9 cellular contexts compared by ENCODE assay signal in genomic region chr12:11111213-11111612, GRCh38. TPM values are rescaled to one million over a fixed set of nuclear protein-coding genes. Genes with fewer than 3 reads are reported as not detected.
"Had no signal": no experiment of that assay in that cellular context is flagged by ENCODE, and none has a peak within 500 bp of the region (broad histone marks: within the 10 kb centered on the region; RNA-seq: fewer than 3 reads in every experiment).

No MANE protein-coding gene starts in this region.

RNA-seq across cellular contexts. Expression of gene TAS2R43, which starts 19.1 kb away (rescaled TPM):
- total RNA-seq: epithelial cell of proximal tubule, kidney epithelial cell, left cardiac atrium had no signal
- polyA plus RNA-seq: fibroblast of lung, foreskin keratinocyte, heart left ventricle, urinary bladder had no signal

RNA-seq across cellular contexts. Expression of gene TAS2R30, which starts 23.2 kb away (rescaled TPM):
- polyA plus RNA-seq: foreskin keratinocyte, smooth muscle cell, urinary bladder had no signal

RNA-seq across cellular contexts. Expression of gene TAS2R46, which starts 49.1 kb away (rescaled TPM):
- polyA plus RNA-seq: fibroblast of lung, foreskin keratinocyte, heart left ventricle, hepatocyte, smooth muscle cell, urinary bladder had no signal
